Comparison of ENCODE assay signal across 27 cellular contexts in the genomic region with DNA sequence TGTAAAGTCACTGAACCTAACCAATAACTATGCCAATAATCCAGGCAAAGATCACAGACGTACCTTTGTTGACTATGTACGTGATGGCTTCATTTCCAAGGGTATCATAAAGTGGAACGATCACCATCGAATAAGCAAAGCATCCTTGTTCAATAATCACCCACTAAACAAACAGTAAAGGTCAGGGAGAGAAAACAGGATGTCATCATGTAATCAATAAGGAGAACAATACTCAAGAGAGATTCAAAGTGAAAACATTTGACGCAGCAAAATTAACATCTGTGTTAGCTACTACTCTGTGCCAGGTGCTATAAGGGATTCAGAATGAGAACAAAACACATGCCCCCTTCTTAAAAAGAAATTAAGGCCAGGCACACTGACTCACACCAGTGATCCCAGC.
"Had no signal": no experiment of that assay in that cellular context is flagged by ENCODE, and none has a peak within 500 bp of the region (broad histone marks: within the 10 kb centered on the region; RNA-seq: fewer than 3 reads in every experiment).

No MANE protein-coding gene starts in this region.

- H3K4me3 ChIP-seq: adrenal gland, body of pancreas, colonic mucosa, esophagus squamous epithelium, spleen, thoracic aorta, uterus had no signal

- H3K36me3 ChIP-seq: colonic mucosa, uterus had no signal

- H3K27me3 Mint-ChIP-seq: activated naive CD8-positive, alpha-beta T cell treated with anti-CD3 and anti-CD28 coated beads for 36 hours; memory B cell; naive thymus-derived CD4-positive, alpha-beta T cell; type B pancreatic cell had no signal

- H3K9me3 Mint-ChIP-seq: activated T-helper 1 cell treated with anti-CD3 and anti-CD28 coated beads, Interleukin-12 subunit alpha, Interleukin-12 subunit beta, Interleukin-2, Interleukin-4 antibody, amounts not matched to agents 30 ng/mL and 10 ng/mL and 1 ng/mL, durations not matched to agents 14 hours and 24 hours and 36 hours; memory B cell; type B pancreatic cell had no signal

- ATAC-seq: activated CD4-positive, CD25-positive, alpha-beta regulatory T cell treated with anti-CD3 and anti-CD28 coated beads, Interleukin-2, amount 50 U/mL, for 24 hours; body of pancreas; naive thymus-derived CD4-positive, alpha-beta T cell; stimulated activated naive CD8-positive, alpha-beta T cell treated with anti-CD3 and anti-CD28 coated beads, Interleukin-15, Interleukin-2, amounts not matched to agents 100 U/mL and 50 U/mL, for 24 hours had no signal

- DNase-seq: activated CD4-positive, alpha-beta T cell treated with anti-CD3 and anti-CD28 coated beads for 48 hours; activated CD4-positive, alpha-beta T cell treated with anti-CD3 and anti-CD28 coated beads, Interleukin-2, amount 50 U/mL, for 48 hours; activated CD8-positive, alpha-beta memory T cell treated with anti-CD3 and anti-CD28 coated beads, Interleukin-2, amount 50 U/mL, for 4 hours; activated effector memory CD4-positive, alpha-beta T cell treated with anti-CD3 and anti-CD28 coated beads, Interleukin-2, amount 50 U/mL, for 16 hours; activated naive CD4-positive, alpha-beta T cell treated with anti-CD3 and anti-CD28 coated beads for 36 hours; activated naive CD8-positive, alpha-beta T cell treated with anti-CD3 and anti-CD28 coated beads for 36 hours; activated T-cell treated with anti-CD3 and anti-CD28 coated beads, Interleukin-2, amount 50 U/mL, for 1 hour; adrenal gland; aorta; body of pancreas; colonic mucosa; effector CD8-positive, alpha-beta T cell; esophagus squamous epithelium; midbrain; naive thymus-derived CD4-positive, alpha-beta T cell; occipital lobe; spleen; stimulated activated naive CD8-positive, alpha-beta T cell treated with anti-CD3 and anti-CD28 coated beads, Interleukin-15, Interleukin-2, amounts not matched to agents 100 U/mL and 50 U/mL, for 24 hours; T-helper 9 cell; uterus had no signal

- H3K27ac ChIP-seq: adrenal gland, body of pancreas, colonic mucosa, epithelial cell of prostate, parathyroid adenoma, spleen, thoracic aorta, uterus had no signal

- H3K4me1 Mint-ChIP-seq: activated naive CD8-positive, alpha-beta T cell treated with anti-CD3 and anti-CD28 coated beads for 36 hours; naive thymus-derived CD4-positive, alpha-beta T cell had no signal

- H3K27ac Mint-ChIP-seq: activated naive CD4-positive, alpha-beta T cell treated with anti-CD3 and anti-CD28 coated beads for 36 hours; activated naive CD8-positive, alpha-beta T cell treated with anti-CD3 and anti-CD28 coated beads for 36 hours; activated T-helper 1 cell treated with anti-CD3 and anti-CD28 coated beads, Interleukin-12 subunit alpha, Interleukin-12 subunit beta, Interleukin-2, Interleukin-4 antibody, amounts not matched to agents 30 ng/mL and 10 ng/mL and 1 ng/mL, durations not matched to agents 14 hours and 24 hours and 36 hours; memory B cell; type B pancreatic cell had no signal

- H3K79me2 ChIP-seq: parathyroid adenoma had no signal

- H3K27me3 ChIP-seq: adrenal gland, body of pancreas, colonic mucosa, esophagus squamous epithelium, spleen, uterus had no signal

- H3K9me3 ChIP-seq: adrenal gland, body of pancreas, colonic mucosa, esophagus squamous epithelium, spleen, thoracic aorta, uterus had no signal

- H3K9ac ChIP-seq: parathyroid adenoma had no signal

- H2AFZ ChIP-seq: parathyroid adenoma had no signal

- H3K4me1 ChIP-seq: adrenal gland, body of pancreas, colonic mucosa, parathyroid adenoma, uterus had no signal

- H3K4me3 Mint-ChIP-seq: activated naive CD4-positive, alpha-beta T cell treated with anti-CD3 and anti-CD28 coated beads for 36 hours; activated naive CD8-positive, alpha-beta T cell treated with anti-CD3 and anti-CD28 coated beads for 36 hours; activated T-helper 1 cell treated with anti-CD3 and anti-CD28 coated beads, Interleukin-12 subunit alpha, Interleukin-12 subunit beta, Interleukin-2, Interleukin-4 antibody, amounts not matched to agents 30 ng/mL and 10 ng/mL and 1 ng/mL, durations not matched to agents 14 hours and 24 hours and 36 hours; memory B cell; naive thymus-derived CD4-positive, alpha-beta T cell; type B pancreatic cell had no signal
